In the genomic region with DNA sequence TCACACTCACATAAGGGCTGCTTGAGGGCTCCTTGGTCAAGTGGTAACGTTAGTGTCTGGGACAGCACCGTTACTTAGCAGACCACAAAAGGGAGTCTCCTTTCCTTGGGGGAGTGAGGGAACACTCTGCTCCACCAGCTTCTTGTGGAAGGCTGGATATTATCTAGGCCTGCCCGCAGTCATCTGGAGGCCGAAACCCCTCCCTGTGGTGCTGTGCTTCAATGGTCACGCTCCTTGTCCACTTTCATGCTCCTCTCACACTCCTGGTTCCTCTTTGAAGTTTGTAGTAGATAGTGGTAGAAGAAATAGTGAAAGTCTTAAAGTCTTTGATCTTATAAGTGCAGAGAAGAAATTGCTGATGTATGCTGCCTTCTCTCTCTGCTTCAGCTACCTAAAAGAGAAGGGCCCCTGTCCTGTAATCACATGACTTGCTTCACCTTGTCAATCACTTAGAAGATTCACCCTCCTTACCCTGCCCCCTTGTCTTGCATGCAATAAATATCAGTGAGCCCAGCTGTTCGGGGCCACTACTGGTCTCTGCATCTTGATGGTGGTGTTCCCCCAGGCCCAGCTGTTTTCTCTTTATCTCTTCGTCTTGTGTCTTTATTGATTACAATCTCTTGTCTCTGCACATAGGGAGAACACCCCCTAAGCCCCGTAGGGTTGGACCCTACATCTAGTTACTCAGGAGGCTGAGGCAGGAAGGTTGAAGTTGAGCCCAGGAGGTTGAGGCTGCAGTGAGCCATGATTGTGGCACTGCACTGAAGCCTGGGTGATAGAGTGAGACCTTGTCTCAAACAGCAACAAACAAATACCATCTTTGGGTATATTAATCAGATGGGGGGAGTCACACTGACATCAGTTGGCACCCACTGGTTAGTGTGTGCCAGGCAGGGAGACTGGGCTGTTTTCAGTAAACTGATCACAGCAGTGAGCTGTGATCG, we compare ENCODE assay signal across 1 cellular context.
TF ChIP-seq lines count a peak whose summit lies in the region.

No MANE protein-coding gene starts in this region.

TF ChIP-seq in K562, 482 proteins besides CTCF, POLR2A, EP300 and RAD21 (continued from another document and continues in another):
- TF ChIP-seq SFPQ (IDR thresholded peaks at IDR 0.05; ENCODE audit: low read depth, low read length) (no peak), MAZ (CRISPR knock-in tag; conservative IDR thresholded peaks at IDR 0.05 in 1 of 2, IDR thresholded peaks at IDR 0.05 in 1 of 2) (peak; percentile 78 to 79), HCFC1 (IDR thresholded peaks at IDR 0.05; ENCODE audit: low read depth, low read length) (no peak), CBX3 (IDR thresholded peaks at IDR 0.05; ENCODE audit: borderline replicate concordance in 1 of 2, low read length in 2 of 2) (0 out of 3 replicates have a peak, but pooled peaks of 1 of the 2 experiments have one; percentile 20), SRSF7 (optimal IDR thresholded peaks at IDR 0.05; ENCODE audit: low read depth, low read length) (no peak), CEBPB (tag; IDR thresholded peaks at IDR 0.05) (no peak), TEAD4 (IDR thresholded peaks at IDR 0.05; ENCODE audit: low read length) (peak; percentile 82), TEAD4 (CRISPR knock-in tag; IDR thresholded peaks at IDR 0.05; ENCODE audit: borderline replicate concordance) (no peak), ELK3 (CRISPR knock-in tag; IDR thresholded peaks at IDR 0.05) (no peak), CBFB (CRISPR knock-in tag; IDR thresholded peaks at IDR 0.05) (peak; percentile 62; the same call in 1 of the 2 replicates), U2AF2 (optimal IDR thresholded peaks at IDR 0.05; ENCODE audit: low read depth, low read length) (no peak), ZNF644 (tag; IDR thresholded peaks at IDR 0.05; ENCODE audit: low read depth) (0 out of 2 replicates have a peak, but pooled peaks have one; percentile 27), BCL6 (CRISPR knock-in tag; IDR thresholded peaks at IDR 0.05) (no peak), NCOA4 (IDR thresholded peaks at IDR 0.05; ENCODE audit: partially characterized antibody) (no peak), NFE2 (IDR thresholded peaks at IDR 0.05; ENCODE audit: low read depth) (peak; percentile 32; the same call in 1 of the 2 replicates), COPS2 (conservative IDR thresholded peaks at IDR 0.05) (no peak), TRIM24 (IDR thresholded peaks at IDR 0.05) (peak in 1 of 2 experiments; percentile 54; a peak in 2 of 4 replicates), KLF6 (CRISPR knock-in tag; IDR thresholded peaks at IDR 0.05; ENCODE audit: borderline replicate concordance) (no peak), THAP12 (CRISPR knock-in tag; IDR thresholded peaks at IDR 0.05) (no peak), ZNF12 (CRISPR knock-in tag; IDR thresholded peaks at IDR 0.05) (no peak), STAG1 (CRISPR knock-in tag; IDR thresholded peaks at IDR 0.05; ENCODE audit: borderline replicate concordance) (no peak), SMAD3 (CRISPR knock-in tag; conservative IDR thresholded peaks at IDR 0.05) (peak; percentile 71; the same call in 1 of the 2 replicates), SOX6 (IDR thresholded peaks at IDR 0.05) (peak; percentile 83), ZFP36 (IDR thresholded peaks at IDR 0.05; ENCODE audit: low read depth, low read length, partially characterized antibody) (no peak), RCOR1 (IDR thresholded peaks at IDR 0.05; ENCODE audit: borderline replicate concordance in 1 of 2, low read depth in 2 of 2, low read length in 2 of 2) (peak in 1 of 2 experiments; percentile 71; a peak in 3 of 4 replicates), ZNF584 (CRISPR knock-in tag; IDR thresholded peaks at IDR 0.05; ENCODE audit: low read depth) (peak; percentile 60; the same call in 1 of the 2 replicates), TFAP4 (CRISPR knock-in tag; IDR thresholded peaks at IDR 0.05; ENCODE audit: borderline replicate concordance) (peak; percentile 94)
- TF ChIP-seq, protein P1, sequence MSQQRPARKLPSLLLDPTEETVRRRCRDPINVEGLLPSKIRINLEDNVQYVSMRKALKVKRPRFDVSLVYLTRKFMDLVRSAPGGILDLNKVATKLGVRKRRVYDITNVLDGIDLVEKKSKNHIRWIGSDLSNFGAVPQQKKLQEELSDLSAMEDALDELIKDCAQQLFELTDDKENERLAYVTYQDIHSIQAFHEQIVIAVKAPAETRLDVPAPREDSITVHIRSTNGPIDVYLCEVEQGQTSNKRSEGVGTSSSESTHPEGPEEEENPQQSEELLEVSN (IDR thresholded peaks at IDR 0.05; ENCODE audit: borderline replicate concordance in 1 of 2, extremely low read depth in 1 of 2, insufficient read depth in 1 of 2, insufficient read length in 1 of 2, low read depth in 1 of 2, low read length in 1 of 2, poor library complexity in 1 of 2, severe bottlenecking in 1 of 2): peak in 1 of 2 experiments; percentile 20
- TF ChIP-seq, protein P2, sequence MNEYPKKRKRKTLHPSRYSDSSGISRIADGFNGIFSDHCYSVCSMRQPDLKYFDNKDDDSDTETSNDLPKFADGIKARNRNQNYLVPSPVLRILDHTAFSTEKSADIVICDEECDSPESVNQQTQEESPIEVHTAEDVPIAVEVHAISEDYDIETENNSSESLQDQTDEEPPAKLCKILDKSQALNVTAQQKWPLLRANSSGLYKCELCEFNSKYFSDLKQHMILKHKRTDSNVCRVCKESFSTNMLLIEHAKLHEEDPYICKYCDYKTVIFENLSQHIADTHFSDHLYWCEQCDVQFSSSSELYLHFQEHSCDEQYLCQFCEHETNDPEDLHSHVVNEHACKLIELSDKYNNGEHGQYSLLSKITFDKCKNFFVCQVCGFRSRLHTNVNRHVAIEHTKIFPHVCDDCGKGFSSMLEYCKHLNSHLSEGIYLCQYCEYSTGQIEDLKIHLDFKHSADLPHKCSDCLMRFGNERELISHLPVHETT (CRISPR knock-in tag; conservative IDR thresholded peaks at IDR 0.05 in 1 of 2, IDR thresholded peaks at IDR 0.05 in 1 of 2): peak in 1 of 2 experiments; percentile 69; a peak in 2 of 4 replicates
- TF ChIP-seq, protein P3, sequence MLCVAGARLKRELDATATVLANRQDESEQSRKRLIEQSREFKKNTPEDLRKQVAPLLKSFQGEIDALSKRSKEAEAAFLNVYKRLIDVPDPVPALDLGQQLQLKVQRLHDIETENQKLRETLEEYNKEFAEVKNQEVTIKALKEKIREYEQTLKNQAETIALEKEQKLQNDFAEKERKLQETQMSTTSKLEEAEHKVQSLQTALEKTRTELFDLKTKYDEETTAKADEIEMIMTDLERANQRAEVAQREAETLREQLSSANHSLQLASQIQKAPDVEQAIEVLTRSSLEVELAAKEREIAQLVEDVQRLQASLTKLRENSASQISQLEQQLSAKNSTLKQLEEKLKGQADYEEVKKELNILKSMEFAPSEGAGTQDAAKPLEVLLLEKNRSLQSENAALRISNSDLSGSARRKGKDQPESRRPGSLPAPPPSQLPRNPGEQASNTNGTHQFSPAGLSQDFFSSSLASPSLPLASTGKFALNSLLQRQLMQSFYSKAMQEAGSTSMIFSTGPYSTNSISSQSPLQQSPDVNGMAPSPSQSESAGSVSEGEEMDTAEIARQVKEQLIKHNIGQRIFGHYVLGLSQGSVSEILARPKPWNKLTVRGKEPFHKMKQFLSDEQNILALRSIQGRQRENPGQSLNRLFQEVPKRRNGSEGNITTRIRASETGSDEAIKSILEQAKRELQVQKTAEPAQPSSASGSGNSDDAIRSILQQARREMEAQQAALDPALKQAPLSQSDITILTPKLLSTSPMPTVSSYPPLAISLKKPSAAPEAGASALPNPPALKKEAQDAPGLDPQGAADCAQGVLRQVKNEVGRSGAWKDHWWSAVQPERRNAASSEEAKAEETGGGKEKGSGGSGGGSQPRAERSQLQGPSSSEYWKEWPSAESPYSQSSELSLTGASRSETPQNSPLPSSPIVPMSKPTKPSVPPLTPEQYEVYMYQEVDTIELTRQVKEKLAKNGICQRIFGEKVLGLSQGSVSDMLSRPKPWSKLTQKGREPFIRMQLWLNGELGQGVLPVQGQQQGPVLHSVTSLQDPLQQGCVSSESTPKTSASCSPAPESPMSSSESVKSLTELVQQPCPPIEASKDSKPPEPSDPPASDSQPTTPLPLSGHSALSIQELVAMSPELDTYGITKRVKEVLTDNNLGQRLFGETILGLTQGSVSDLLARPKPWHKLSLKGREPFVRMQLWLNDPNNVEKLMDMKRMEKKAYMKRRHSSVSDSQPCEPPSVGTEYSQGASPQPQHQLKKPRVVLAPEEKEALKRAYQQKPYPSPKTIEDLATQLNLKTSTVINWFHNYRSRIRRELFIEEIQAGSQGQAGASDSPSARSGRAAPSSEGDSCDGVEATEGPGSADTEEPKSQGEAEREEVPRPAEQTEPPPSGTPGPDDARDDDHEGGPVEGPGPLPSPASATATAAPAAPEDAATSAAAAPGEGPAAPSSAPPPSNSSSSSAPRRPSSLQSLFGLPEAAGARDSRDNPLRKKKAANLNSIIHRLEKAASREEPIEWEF (CRISPR knock-in tag; IDR thresholded peaks at IDR 0.05): peak; percentile 67; the same call in 1 of the 2 replicates
- TF ChIP-seq, protein P4, sequence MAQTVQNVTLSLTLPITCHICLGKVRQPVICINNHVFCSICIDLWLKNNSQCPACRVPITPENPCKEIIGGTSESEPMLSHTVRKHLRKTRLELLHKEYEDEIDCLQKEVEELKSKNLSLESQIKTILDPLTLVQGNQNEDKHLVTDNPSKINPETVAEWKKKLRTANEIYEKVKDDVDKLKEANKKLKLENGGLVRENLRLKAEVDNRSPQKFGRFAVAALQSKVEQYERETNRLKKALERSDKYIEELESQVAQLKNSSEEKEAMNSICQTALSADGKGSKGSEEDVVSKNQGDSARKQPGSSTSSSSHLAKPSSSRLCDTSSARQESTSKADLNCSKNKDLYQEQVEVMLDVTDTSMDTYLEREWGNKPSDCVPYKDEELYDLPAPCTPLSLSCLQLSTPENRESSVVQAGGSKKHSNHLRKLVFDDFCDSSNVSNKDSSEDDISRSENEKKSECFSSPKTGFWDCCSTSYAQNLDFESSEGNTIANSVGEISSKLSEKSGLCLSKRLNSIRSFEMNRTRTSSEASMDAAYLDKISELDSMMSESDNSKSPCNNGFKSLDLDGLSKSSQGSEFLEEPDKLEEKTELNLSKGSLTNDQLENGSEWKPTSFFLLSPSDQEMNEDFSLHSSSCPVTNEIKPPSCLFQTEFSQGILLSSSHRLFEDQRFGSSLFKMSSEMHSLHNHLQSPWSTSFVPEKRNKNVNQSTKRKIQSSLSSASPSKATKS (CRISPR knock-in tag; IDR thresholded peaks at IDR 0.05): no peak
